Comparison of ENCODE assay signal across 8 cellular contexts in genomic region chr17:29138184-29138955, GRCh38. TPM values are rescaled to one million over a fixed set of nuclear protein-coding genes. Genes with fewer than 3 reads are reported as not detected.
DNase-seq lines count a peak whose midpoint lies in the region; ATAC-seq and TF ChIP-seq lines count a peak whose summit lies in the region.

No MANE protein-coding gene starts in this region.

- no peak overlapping the region for H3K4me3 Mint-ChIP-seq in mesothelial cell of epicardium

- H3K4me3 ChIP-seq in Peyer's patch = peak overlapping the region; percentile 18 to 52 (median 46)
- H3K4me3 ChIP-seq in colonic mucosa = peak overlapping the region; percentile 17
- H3K4me3 ChIP-seq in skin epidermis = peak overlapping the region; percentile 2 to 39 (median 33)
- no peak overlapping the region for H3K4me3 ChIP-seq in BE2C (ENCODE audit: low read depth, low read length)

- intact Hi-C loops in colonic mucosa (cut with DNase I) = no loop called here

- H3K36me3 Mint-ChIP-seq in mesothelial cell of epicardium = peaks cover 2% of the 10 kb centered on the region

- no peaks in the 10 kb centered on the region for H3K9me3 Mint-ChIP-seq in mesothelial cell of epicardium

- peak in 2 of 3 donors; percentile 47 to 58 for DNase-seq in Peyer's patch
- no peak for DNase-seq in colonic mucosa
- no peak for DNase-seq in BE2C
- DNase-seq in DMS53 treated with DMSO at 0.1 percent for 48 hours (lab: John Stamatoyannopoulos, UW; ENCODE audit: unreplicated experiment) = no peak
- DNase-seq in mesothelial cell of epicardium (ENCODE audit: low spot score in 2 of 2, unreplicated experiment in 2 of 2) = no peak

- H3K27me3 Mint-ChIP-seq in mesothelial cell of epicardium (ENCODE audit: low read depth) = no peaks in the 10 kb centered on the region

- H3K9me3 ChIP-seq in Peyer's patch = no peaks in the 10 kb centered on the region
- H3K9me3 ChIP-seq in colonic mucosa = no peaks in the 10 kb centered on the region
- H3K9me3 ChIP-seq in BE2C = no peaks in the 10 kb centered on the region

- H3K36me3 ChIP-seq in Peyer's patch (peaks cover 0 to 8% (median 0%) of the 10 kb centered on the region in 3 donors), colonic mucosa (no peaks in the 10 kb centered on the region), BE2C (no peaks in the 10 kb centered on the region)

- H3K4me1 Mint-ChIP-seq in mesothelial cell of epicardium = peaks cover 24% of the 10 kb centered on the region

- no peak for ATAC-seq in GM21381 (IDR thresholded peaks at IDR 0.05; ENCODE audit: unreplicated experiment)

- peaks cover 0 to 39% (median 11%) of the 10 kb centered on the region in 4 donors for H3K4me1 ChIP-seq in Peyer's patch
- no peaks in the 10 kb centered on the region for H3K4me1 ChIP-seq in colonic mucosa
- H3K4me1 ChIP-seq in BE2C = peaks cover 13% of the 10 kb centered on the region

- peak overlapping the region in 1 of 2 donors; percentile 28 for H3K9ac ChIP-seq in colonic mucosa (ENCODE audit: low read depth in 2 of 2, low read length in 2 of 2)

- no peak overlapping the region for H3K27ac Mint-ChIP-seq in mesothelial cell of epicardium

- peak; percentile 24 for TF ChIP-seq POLR2A in GM18526 (IDR thresholded peaks at IDR 0.05; ENCODE audit: extremely low read depth, insufficient read length)
- no peak for TF ChIP-seq POLR2A in Peyer's patch (IDR thresholded peaks at IDR 0.05)

- H3K27ac ChIP-seq in Peyer's patch = peak overlapping the region; percentile 60 to 91 (median 74)
- H3K27ac ChIP-seq in colonic mucosa = peak overlapping the region; percentile 62
- peak overlapping the region in 18 of 21 experiments; percentile 14 to 89 (median 76) for H3K27ac ChIP-seq in skin epidermis

- H3K27me3 ChIP-seq in Peyer's patch (no peaks in the 10 kb centered on the region), colonic mucosa (no peaks in the 10 kb centered on the region), BE2C (no peaks in the 10 kb centered on the region)

- no peak for TF ChIP-seq CTCF in Peyer's patch (IDR thresholded peaks at IDR 0.05)
- no peak for TF ChIP-seq CTCF in colonic mucosa (IDR thresholded peaks at IDR 0.05)
- no peak for TF ChIP-seq CTCF in BE2C (IDR thresholded peaks at IDR 0.05; ENCODE audit: low read depth, low read length)
- no peak for TF ChIP-seq CTCF in mesothelial cell of epicardium (IDR thresholded peaks at IDR 0.05; ENCODE audit: unreplicated experiment)

RNA-seq across cellular contexts. Expression of gene MYO18A, which starts 41.8 kb away (rescaled TPM):
- total RNA-seq in Peyer's patch = 100 to 1,000 TPM; 104 to 359 (median 188) TPM
- 100 to 1,000 TPM in 1 of 2 donors, 10 to 100 TPM in 1; 63.3 to 112 TPM for total RNA-seq in colonic mucosa
- polyA plus RNA-seq in BE2C (2012; ENCODE audit: insufficient read depth, insufficient read length, low read depth) = 30.5 TPM
- total RNA-seq in mesothelial cell of epicardium = 55.0 to 58.4 TPM (median 56.8 TPM) in 3 replicates

Comparison
In these comparisons a context has a peak if more than half of its experiments do, and no peak if none do; other contexts are left out.
1. DNase-seq: peak in Peyer's patch (2 of 3); none in colonic mucosa (single experiment), BE2C (single experiment), DMS53 treated with DMSO at 0.1 percent for 48 hours (single experiment) and mesothelial cell of epicardium (0 of 2).
2. Peak in every context shown above with its lines, with median percentiles within 50 percentile points of each other: H3K27ac ChIP-seq.